In the genomic region with DNA sequence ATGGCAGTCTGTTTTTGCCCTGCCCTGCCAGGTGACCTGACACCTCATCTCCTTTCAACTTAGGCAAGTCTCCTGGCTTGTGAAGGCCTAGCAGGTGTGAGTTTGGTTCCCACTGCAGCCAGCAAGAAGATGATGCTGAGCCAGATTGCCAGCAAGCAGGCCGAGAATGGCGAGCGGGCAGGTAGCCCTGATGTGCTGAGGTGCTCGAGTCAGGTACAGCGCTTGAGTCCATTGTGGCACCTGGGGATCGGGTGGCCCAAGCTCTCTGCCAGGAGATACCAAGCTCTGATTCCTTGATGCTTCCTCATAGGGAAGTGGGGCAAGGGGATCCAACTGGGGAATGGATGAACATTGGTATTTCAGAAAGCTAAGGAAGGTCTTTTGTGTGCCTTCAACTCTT, we compare ENCODE assay signal across 1 cellular context.
TF ChIP-seq lines count a peak whose summit lies in the region.

No MANE protein-coding gene starts in this region.

TF ChIP-seq in IMR-90, 13 proteins besides CTCF, POLR2A, EP300 and RAD21:
- no peak for TF ChIP-seq SMC3 (IDR thresholded peaks at IDR 0.05; ENCODE audit: low read depth, low read length)
